In genomic region chr22:36776722-36777121, GRCh38 we compare ENCODE assay signal across 8 cellular contexts. TPM values are rescaled to one million over a fixed set of nuclear protein-coding genes. Genes with fewer than 3 reads are reported as not detected.
A peak's percentile ranks its signal among the peaks of the same experiment; 100 is the strongest.
DNase-seq lines count a peak whose midpoint lies in the region; ATAC-seq, FAIRE-seq and TF ChIP-seq lines count a peak whose summit lies in the region.

No MANE protein-coding gene starts in this region.

- no peak for FAIRE-seq in H1 (lab: Jason Lieb, UNC)

- peaks cover 9% of the 10 kb centered on the region for H3K79me2 ChIP-seq in DOHH2 (ENCODE audit: control insufficient read depth, low read length)
- H3K79me2 ChIP-seq in H1 (ENCODE audit: control insufficient read depth in 1 of 2, insufficient read depth in 2 of 2, low read length in 2 of 2): peaks cover 0 to 6% of the 10 kb centered on the region in 2 experiments; a peak in 2 of 4 replicates

- no peak for TF ChIP-seq RAD21 in H1 (IDR thresholded peaks at IDR 0.05 in 1 of 2, conservative IDR thresholded peaks at IDR 0.05 in 1 of 2; ENCODE audit: low read depth in 2 of 2, low read length in 2 of 2)

- H3F3A ChIP-seq in DOHH2 (ENCODE audit: control insufficient read depth, insufficient read depth): no peaks in the 10 kb centered on the region

- H3K4me2 ChIP-seq in DOHH2 (ENCODE audit: low read length): peak overlapping the region; percentile 67
- H3K4me2 ChIP-seq in H1 (ENCODE audit: insufficient read depth in 1 of 2, low read depth in 2 of 2, low read length in 2 of 2): peak overlapping the region; percentile 40 to 50

- no peak overlapping the region for H2BK20ac ChIP-seq in H1 (ENCODE audit: low read length)

- TF ChIP-seq CTCF in DOHH2 (IDR thresholded peaks at IDR 0.05; ENCODE audit: low read depth, low read length, poor library complexity, severe bottlenecking) (no peak), Panc1 (IDR thresholded peaks at IDR 0.05) (no peak), H1 (IDR thresholded peaks at IDR 0.05; ENCODE audit: control extremely low read depth in 1 of 3, insufficient read depth in 1 of 3, low read depth in 1 of 3, low read length in 3 of 3) (no peak), psoas muscle (IDR thresholded peaks at IDR 0.05) (no peak), body of pancreas (IDR thresholded peaks at IDR 0.05) (no peak)

- H3K79me1 ChIP-seq in H1 (ENCODE audit: low read depth, low read length): no peaks in the 10 kb centered on the region; the same call in 1 of the 2 replicates

- H4K8ac ChIP-seq in H1 (ENCODE audit: extremely low read depth, insufficient read depth, low read length): peak overlapping the region; percentile 60; the same call in 1 of the 2 replicates

- H3K4ac ChIP-seq in H1 (replicated peaks; ENCODE audit: insufficient read length, low read depth, low read length): no peak overlapping the region

- H3K4me3 ChIP-seq in DOHH2 (ENCODE audit: low read length) (peak overlapping the region; percentile 85), Panc1 (ENCODE audit: low read depth in 2 of 2, low read length in 2 of 2) (peak overlapping the region; percentile 55 to 76), H1 (ENCODE audit: extremely low read depth in 1 of 4, insufficient read depth in 2 of 4, low read depth in 3 of 4, low read length in 4 of 4) (peak overlapping the region; percentile 5 to 84 (median 26); a peak in 7 of 8 replicates), psoas muscle (peak overlapping the region; percentile 57), body of pancreas (no peak overlapping the region)

- CTCF ChIA-PET in Panc1 (lab: Charles Lee): interaction anchor here (1.1 kb wide), 1 partner anchor 246 kb away, joined by 9 read pairs; no protein-coding TSS in a partner anchor
- CTCF ChIA-PET in H1 (lab: Charles Lee; ENCODE audit: partially characterized antibody): interaction anchor here (0.8 to 2.3 kb wide), 3 partner anchors 10 to 80 kb away, joined by 3 to 11 read pairs (median 9); no protein-coding TSS in a partner anchor

- H2BK120ac ChIP-seq in H1 (replicated peaks; ENCODE audit: low read depth, low read length): no peak overlapping the region

- 0 out of 2 replicates have a peak overlapping the region, but pooled peaks have one; percentile 29 for H2BK12ac ChIP-seq in H1 (ENCODE audit: low read depth, low read length)

- H2BK5ac ChIP-seq in H1 (ENCODE audit: low read depth, low read length): no peak overlapping the region

- in situ Hi-C loops in Panc1 (cut with HindIII; ENCODE audit: low pct_unique_long_range_greater_than_20kb, low sequenced_read_pairs): no loop called here

- H3K9ac ChIP-seq in H1 (replicated peaks in 1 of 4; ENCODE audit: extremely low read depth in 1 of 4, low read depth in 3 of 4, low read length in 3 of 4): no peak overlapping the region

- 83% methylated on average over 12 of the region's 12 CpGs; no CpG with 5 or more reads in 1 of the 2 experiments for WGBS in H1 (ENCODE audit: extremely low coverage in 1 of 2, insufficient coverage in 1 of 2, insufficient read length in 1 of 2, insufficient replicate concordance in 2 of 2, low coverage in 1 of 2, low lambda C conversion rate in 2 of 2, missing lambda C conversion rate in 1 of 2), 2 experiments
- 67 to 71% (median 68%) methylated on average over 12 of the region's 12 CpGs for WGBS in psoas muscle, 3 donors
- 55 to 61% methylated on average over 12 of the region's 12 CpGs for WGBS in body of pancreas, 2 donors

- H3K18ac ChIP-seq in H1 (ENCODE audit: extremely low read depth, low read length): peak overlapping the region; percentile 93

- H3K27me3 ChIP-seq in DOHH2 (ENCODE audit: control insufficient read depth, low read length) (no peaks in the 10 kb centered on the region), Panc1 (ENCODE audit: control insufficient read depth, insufficient read depth, low read length) (no peaks in the 10 kb centered on the region), H1 (replicated peaks in 1 of 4; ENCODE audit: control insufficient read depth in 3 of 4, extremely low read depth in 1 of 4, insufficient read depth in 3 of 4, low read length in 3 of 4) (peaks cover 0 to 10% (median 7%) of the 10 kb centered on the region in 4 experiments; a peak in 4 of 7 replicates), psoas muscle (ENCODE audit: insufficient read depth in 3 of 3, low read length in 2 of 3) (no peaks in the 10 kb centered on the region), body of pancreas (no peaks in the 10 kb centered on the region)

- H3K23me2 ChIP-seq in H1 (ENCODE audit: low read depth, low read length): peaks cover 6% of the 10 kb centered on the region; the same call in 1 of the 2 replicates

- H3K9me3 ChIP-seq in DOHH2 (ENCODE audit: control insufficient read depth, insufficient read depth, low read length): no peaks in the 10 kb centered on the region
- H3K9me3 ChIP-seq in Panc1 (ENCODE audit: control insufficient read depth, insufficient read depth, low read depth, low read length): no peaks in the 10 kb centered on the region
- H3K9me3 ChIP-seq in H1 (ENCODE audit: insufficient read depth in 2 of 2, low read depth in 1 of 2, low read length in 1 of 2): peaks cover 3 to 9% of the 10 kb centered on the region in 2 experiments; a peak in 3 of 4 replicates
- no peaks in the 10 kb centered on the region for H3K9me3 ChIP-seq in psoas muscle
- H3K9me3 ChIP-seq in body of pancreas: no peaks in the 10 kb centered on the region

- POLR2A ChIA-PET in Panc1 (lab: Charles Lee) (interaction anchor here (0.6 to 0.8 kb wide), 2 partner anchors 247 to 268 kb away, joined by 3 to 4 read pairs; partner anchors contain the start of gene EIF3D), H1 (lab: Charles Lee; ENCODE audit: partially characterized antibody) (interaction anchor here (0.8 to 1.2 kb wide), 3 partner anchors 75 to 249 kb away, joined by 3 to 4 read pairs (median 3); no protein-coding TSS in a partner anchor)

- H3K36me3 ChIP-seq in DOHH2 (ENCODE audit: control insufficient read depth, low read length) (no peaks in the 10 kb centered on the region), Panc1 (ENCODE audit: control insufficient read depth, insufficient read depth, low read length) (no peaks in the 10 kb centered on the region), H1 (ENCODE audit: control insufficient read depth in 2 of 4, insufficient read depth in 4 of 4, low read length in 3 of 4) (no peaks in the 10 kb centered on the region), psoas muscle (ENCODE audit: insufficient read depth in 1 of 2, low read depth in 1 of 2) (no peaks in the 10 kb centered on the region), body of pancreas (replicated peaks in 1 of 2; ENCODE audit: insufficient read depth in 1 of 2, low read depth in 2 of 2) (no peaks in the 10 kb centered on the region)

- H4K91ac ChIP-seq in H1 (replicated peaks; ENCODE audit: insufficient read length, low read length): no peak overlapping the region

- H2BK15ac ChIP-seq in H1 (ENCODE audit: low read length): peak overlapping the region; percentile 98

- TF ChIP-seq EP300 in H1 (IDR thresholded peaks at IDR 0.05; ENCODE audit: borderline replicate concordance in 1 of 2, low read depth in 2 of 2, low read length in 2 of 2): no peak

- ATAC-seq in Panc1 (no peak), psoas muscle (no peak), body of pancreas (no peak), HG02884 (IDR thresholded peaks at IDR 0.05; ENCODE audit: unreplicated experiment) (no peak)

- no peak overlapping the region for H3K27ac ChIP-seq in DOHH2 (ENCODE audit: low read depth, low read length)
- peak overlapping the region; percentile 85 for H3K27ac ChIP-seq in Panc1 (ENCODE audit: low read length)
- no peak overlapping the region for H3K27ac ChIP-seq in H1 (ENCODE audit: low read depth, low read length)
- H3K27ac ChIP-seq in psoas muscle: peak overlapping the region; percentile 51
- peak overlapping the region in 1 of 4 donors; percentile 49 for H3K27ac ChIP-seq in body of pancreas

- H3K4me1 ChIP-seq in DOHH2 (ENCODE audit: control insufficient read depth, low read length): peaks cover 18% of the 10 kb centered on the region
- H3K4me1 ChIP-seq in Panc1 (ENCODE audit: control insufficient read depth, insufficient read depth, low read length): peaks cover 15% of the 10 kb centered on the region
- peaks cover 0 to 7% (median 5%) of the 10 kb centered on the region in 4 experiments; a peak in 6 of 7 replicates for H3K4me1 ChIP-seq in H1 (replicated peaks in 1 of 4; ENCODE audit: control insufficient read depth in 3 of 4, insufficient read depth in 4 of 4, low read length in 3 of 4)
- H3K4me1 ChIP-seq in psoas muscle: peaks cover 13% of the 10 kb centered on the region
- H3K4me1 ChIP-seq in body of pancreas: peaks cover 15% of the 10 kb centered on the region

- intact Hi-C loops in Panc1 (cut with micrococcal nuclease; ENCODE audit: unreplicated experiment) (no loop called here), psoas muscle (cut with DNase I) (loop anchor here in 1 of 2 donors (5.0 kb wide), 1 partner anchor 426 kb away; no protein-coding TSS in a partner anchor), body of pancreas (cut with DNase I) (no loop called here)

- no peak for DNase-seq in Panc1 (ENCODE audit: low read depth, low spot score)
- DNase-seq in H1 (ENCODE audit: low read depth in 1 of 2, low spot score in 2 of 2): no peak
- DNase-seq in psoas muscle: no peak
- DNase-seq in body of pancreas: no peak
- no peak for DNase-seq in SKM-1 treated with dmso at 0.1 percent for 144 hours (lab: John Stamatoyannopoulos, UW; ENCODE audit: unreplicated experiment)
- DNase-seq in NCI-H128 (lab: John Stamatoyannopoulos, UW; ENCODE audit: unreplicated experiment): no peak

- no peak overlapping the region for H3K56ac ChIP-seq in H1 (replicated peaks; ENCODE audit: insufficient read length, low read depth, low read length)

- TF ChIP-seq POLR2A in H1 (IDR thresholded peaks at IDR 0.05; ENCODE audit: control extremely low read depth in 1 of 2, low read depth in 2 of 2, low read length in 2 of 2) (no peak), body of pancreas (IDR thresholded peaks at IDR 0.05) (no peak)

- BruUV-seq in Panc1 (replicated peaks; lab: Mats Ljungman, UMichigan): no TSS peak

- H3K14ac ChIP-seq in H1 (ENCODE audit: insufficient read length): no peak overlapping the region

- H2AK5ac ChIP-seq in H1 (ENCODE audit: low read depth, low read length): no peak overlapping the region; the same call in 1 of the 2 replicates

- H3K23ac ChIP-seq in H1 (ENCODE audit: insufficient read length): no peak overlapping the region

- peak overlapping the region; percentile 4 for H4K5ac ChIP-seq in H1 (ENCODE audit: insufficient read length, low read depth, low read length)

- H4K20me1 ChIP-seq in DOHH2 (ENCODE audit: control insufficient read depth, insufficient read depth, low read depth, low read length) (no peaks in the 10 kb centered on the region), H1 (replicated peaks in 1 of 2; ENCODE audit: control insufficient read depth in 1 of 2, insufficient read depth in 2 of 2, low read length in 2 of 2) (peaks cover 0 to 5% of the 10 kb centered on the region in 2 experiments)

- H2AFZ ChIP-seq in H1 (ENCODE audit: low read length): peak overlapping the region; percentile 92

- H3K9me2 ChIP-seq in DOHH2 (replicated peaks; ENCODE audit: control insufficient read depth, low read length): no peaks in the 10 kb centered on the region

RNA-seq across cellular contexts. Expression of gene IFT27, which starts 0.8 kb away (rescaled TPM):
- total RNA-seq in Panc1 (2021; ENCODE audit: unreplicated experiment) (44.4 TPM), psoas muscle (10 to 100 TPM in 2 of 4 donors, 1 to 10 TPM in 2; 6.0 to 16.7 (median 8.5) TPM), body of pancreas (10 to 100 TPM in 1 of 2 donors, 1 to 10 TPM in 1; 7.6 to 15.8 TPM)
- 47.0 TPM for polyA plus RNA-seq in Panc1 (2012; ENCODE audit: insufficient read length)
- 44.0 and 46.2 TPM in 2 replicates for total RNA-seq in H1 (2021; fragmentation: NEBNext Ultra II Directional; extraction: Animal tissue kit (Norgen Biotek cat#: 25700))
- polyA plus RNA-seq in H1 (2011; rRNA removed) (36.4 and 43.9 TPM in 2 replicates), psoas muscle (10 to 100 TPM in 1 of 3 donors, 1 to 10 TPM in 2; 5.6 to 12.2 (median 7.4) TPM)
- polyA plus RNA-seq in H1 (2011; cell fraction: cytosol; rRNA removed): 46.2 TPM
- polyA plus RNA-seq in H1 (2011; cell fraction: nucleus; rRNA removed): 60.2 TPM
- polyA plus RNA-seq in H1 (2012, experiment 1 of 2): 37.7 to 46.9 TPM (median 40.6 TPM) in 4 replicates
- polyA plus RNA-seq in H1 (2012, experiment 2 of 2): 54.8 TPM
- 39.2 TPM for polyA plus RNA-seq in H1 (2013, experiment 1 of 2)
- polyA plus RNA-seq in H1 (2013, experiment 2 of 2): 39.3 TPM
- 17.0 and 23.3 TPM in 2 replicates for polyA minus RNA-seq in H1 (2011; rRNA and poly(A)+ RNA removed)
- 18.9 TPM for polyA minus RNA-seq in H1 (2011; cell fraction: cytosol; rRNA and poly(A)+ RNA removed)
- 16.5 TPM for polyA minus RNA-seq in H1 (2011; cell fraction: nucleus; rRNA and poly(A)+ RNA removed)

RNA-seq across cellular contexts. Expression of gene PVALB, which starts 40.1 kb away (rescaled TPM):
- total RNA-seq in Panc1 (2021; ENCODE audit: unreplicated experiment) (not detected), psoas muscle (1 to 10 TPM in 1 of 4 donors, not detected in 3; 1.1 TPM), body of pancreas (not detected)
- not detected for polyA plus RNA-seq in Panc1 (2012; ENCODE audit: insufficient read length)
- total RNA-seq in H1 (2021; fragmentation: NEBNext Ultra II Directional; extraction: Animal tissue kit (Norgen Biotek cat#: 25700)): 1.7 and 3.2 TPM in 2 replicates
- polyA plus RNA-seq in H1 (2011; rRNA removed) (3.6 and 5.4 TPM in 2 replicates), psoas muscle (1 to 10 TPM in 2 of 3 donors, under 1 TPM in 1; 0.22 to 1.4 (median 1.1) TPM)
- polyA plus RNA-seq in H1 (2011; cell fraction: cytosol; rRNA removed): 4.5 TPM
- 2.1 TPM for polyA plus RNA-seq in H1 (2011; cell fraction: nucleus; rRNA removed)
- polyA plus RNA-seq in H1 (2012, experiment 1 of 2): 5.8 to 7.8 TPM (median 6.5 TPM) in 4 replicates
- polyA plus RNA-seq in H1 (2012, experiment 2 of 2): 9.6 TPM
- polyA plus RNA-seq in H1 (2013, experiment 1 of 2): 3.4 TPM
- polyA plus RNA-seq in H1 (2013, experiment 2 of 2): 2.9 TPM
- 1.9 and 2.2 TPM in 2 replicates for polyA minus RNA-seq in H1 (2011; rRNA and poly(A)+ RNA removed)
- 3.2 TPM for polyA minus RNA-seq in H1 (2011; cell fraction: cytosol; rRNA and poly(A)+ RNA removed)
- polyA minus RNA-seq in H1 (2011; cell fraction: nucleus; rRNA and poly(A)+ RNA removed): 1.4 TPM

Comparison
In these comparisons a context has a peak if more than half of its experiments do, and no peak if none do; other contexts are left out.
1. H3K27ac ChIP-seq: peak in Panc1 (single experiment) and psoas muscle (single experiment); none in DOHH2 (single experiment) and H1 (single experiment).
2. H3K4me3 ChIP-seq: peak in DOHH2 (single experiment), Panc1 (2 of 2), H1 (4 of 4) and psoas muscle (single experiment); none in body of pancreas (0 of 2).